Comparison of ENCODE assay signal across 3 cellular contexts in the genomic region with DNA sequence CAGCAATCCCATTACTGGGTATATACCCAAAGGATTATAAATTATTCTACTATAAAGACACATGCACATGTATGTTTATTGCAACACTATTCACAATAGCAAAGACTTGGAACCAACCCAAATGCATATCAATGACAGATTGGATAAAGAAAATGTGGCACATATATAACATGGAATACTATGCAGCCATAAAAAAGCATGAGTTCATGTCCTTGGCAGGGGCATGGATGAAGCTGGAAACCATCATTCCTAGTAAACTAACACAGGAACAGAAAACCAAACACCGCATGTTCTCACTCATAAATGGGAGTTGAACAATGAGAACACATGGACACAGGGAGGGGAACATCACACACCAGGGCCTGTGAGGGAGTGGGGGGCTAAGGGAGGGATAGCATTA.
A peak's percentile ranks its signal among the peaks of the same experiment; 100 is the strongest.
DNase-seq lines count a peak whose midpoint lies in the region; ATAC-seq, FAIRE-seq and TF ChIP-seq lines count a peak whose summit lies in the region.
"Not testable (repeated sequence)": the region's sequence is repeated elsewhere in the genome, so short reads cannot be mapped to it uniquely, and the experiment has no call there.

No MANE protein-coding gene starts in this region.

- WGBS in K562 (ENCODE audit: insufficient coverage, low coverage, missing lambda C conversion rate), result no CpG with 5 or more reads among the region's 1 CpG

- H3K9me1 ChIP-seq in K562 (ENCODE audit: control insufficient read depth, insufficient read depth, low read length), result not testable (repeated sequence)

- TF ChIP-seq EP300 in K562 (IDR thresholded peaks at IDR 0.05; ENCODE audit: low read length), result not testable (repeated sequence)

- H3K79me2 ChIP-seq in K562 (ENCODE audit: control insufficient read depth, insufficient read depth, low read length), result not testable (repeated sequence)

- not testable (repeated sequence) for H3K4me3 ChIP-seq in HEK293 (ENCODE audit: low read depth, low read length); K562

- H3K27ac ChIP-seq in HEK293 (ENCODE audit: extremely low read depth, low read depth, low read length); K562 (ENCODE audit: extremely low read depth, low read depth, low read length): not testable (repeated sequence)

- not testable (repeated sequence) for H3K9ac ChIP-seq in K562 (ENCODE audit: insufficient read depth in 1 of 2, low read depth in 2 of 2, low read length in 2 of 2)

- not testable (repeated sequence) for H2AFZ ChIP-seq in K562 (ENCODE audit: low read depth, low read length)

- CTCF ChIA-PET in HEK293 (lab: Yijun Ruan, JAX); K562 (lab: Yijun Ruan, JAX; ENCODE audit: low intra/inter-chr PET ratio): not testable (repeated sequence)

- H3K36me3 ChIP-seq in HEK293 (ENCODE audit: control insufficient read depth in 2 of 2, insufficient read depth in 1 of 2, low read length in 2 of 2); K562 (ENCODE audit: control insufficient read depth, insufficient read depth, low read length): not testable (repeated sequence)

- not testable (repeated sequence) for H3K4me1 ChIP-seq in HEK293 (ENCODE audit: control insufficient read depth, insufficient read depth, low read length); K562 (replicated peaks in 1 of 2; ENCODE audit: control insufficient read depth in 2 of 2, insufficient read depth in 2 of 2, low read length in 2 of 2)

- not testable (repeated sequence) for H3K9me3 ChIP-seq in HEK293 (ENCODE audit: control insufficient read depth, insufficient read depth, low read depth, low read length); K562 (replicated peaks; ENCODE audit: control insufficient read depth, insufficient read depth, low read depth, low read length)

- H3K4me2 ChIP-seq in K562 (ENCODE audit: insufficient read depth, low read length), result not testable (repeated sequence)

- TF ChIP-seq CTCF in HEK293 (tag by site-specific recombination; IDR thresholded peaks at IDR 0.05); K562 (IDR thresholded peaks at IDR 0.05 in 2 of 3, conservative IDR thresholded peaks at IDR 0.05 in 1 of 3; ENCODE audit: insufficient read depth in 2 of 3, low read depth in 1 of 3, low read length in 3 of 3): not testable (repeated sequence)

- not testable (repeated sequence) for H4K20me1 ChIP-seq in K562 (replicated peaks; ENCODE audit: control insufficient read depth, insufficient read depth, low read length)

- not testable (repeated sequence) for DNase-seq in K562 (ENCODE audit: extremely low read depth in 1 of 4, low spot score in 3 of 4)

- BruUV-seq in K562 (replicated peaks; lab: Mats Ljungman, UMichigan), result not testable (repeated sequence)

- not testable (repeated sequence) for ATAC-seq in SK-N-SH treated with all-trans-retinoic acid at 6 μM for 48 hours, K562

- not testable (repeated sequence) for FAIRE-seq in K562 (lab: Jason Lieb, UNC)

- not testable (repeated sequence) for TF ChIP-seq RAD21 in K562 (CRISPR knock-in tag; conservative IDR thresholded peaks at IDR 0.05 in 1 of 2, IDR thresholded peaks at IDR 0.05 in 1 of 2)

- intact Hi-C loops in K562 (cut with micrococcal nuclease), result not testable (repeated sequence)

- POLR2A ChIA-PET in HEK293 (lab: Yijun Ruan, JAX); K562 (lab: Yijun Ruan, JAX): not testable (repeated sequence)

- not testable (repeated sequence) for H3K27me3 ChIP-seq in K562 (ENCODE audit: control insufficient read depth in 2 of 2, insufficient read depth in 2 of 2, low read length in 2 of 2)

- in situ Hi-C loops in K562 (cut with MboI), result loop anchor here (10.0 kb wide), 1 partner anchor 232 kb away; no protein-coding TSS in a partner anchor

- not testable (repeated sequence) for TF ChIP-seq POLR2A in K562 (conservative IDR thresholded peaks at IDR 0.05)

TF ChIP-seq in HEK293, 187 proteins besides CTCF, POLR2A, EP300 and RAD21:
- peak; percentile 88 for TF ChIP-seq ZNF146 (tag by site-specific recombination; IDR thresholded peaks at IDR 0.05)

TF ChIP-seq in SK-N-SH treated with all-trans-retinoic acid at 6 μM for 48 hours, 23 proteins besides CTCF, POLR2A, EP300 and RAD21:
- 0 out of 2 replicates have a peak, but pooled peaks have one; percentile 17 for TF ChIP-seq ZNF8 (CRISPR knock-in tag; IDR thresholded peaks at IDR 0.05)
TF ChIP-seq in SK-N-SH treated with all-trans-retinoic acid at 6 μM for 48 hours: peak in this region for 1; not testable (repeated sequence) for 22.

TF ChIP-seq in K562, 482 proteins besides CTCF, POLR2A, EP300 and RAD21:
- TF ChIP-seq ZNF146 (CRISPR knock-in tag; IDR thresholded peaks at IDR 0.05; ENCODE audit: unreplicated experiment), result peak; percentile 58
